Comparison of ENCODE assay signal across 1 cellular context in genomic region chr15:40850576-40851112, GRCh38.
TF ChIP-seq lines count a peak whose summit lies in the region.

No MANE protein-coding gene starts in this region.

TF ChIP-seq in HepG2, 621 proteins besides CTCF, POLR2A, EP300 and RAD21 (continued from another document and continues in another):
- TF ChIP-seq ARID4A (CRISPR knock-in tag; IDR thresholded peaks at IDR 0.05; ENCODE audit: borderline replicate concordance) (peak; percentile 39; the same call in 1 of the 2 replicates), PRDM15 (CRISPR knock-in tag; IDR thresholded peaks at IDR 0.05) (no peak), ZNF557 (CRISPR knock-in tag; IDR thresholded peaks at IDR 0.05) (no peak), HNF4G (IDR thresholded peaks at IDR 0.05; ENCODE audit: borderline replicate concordance, low read depth, low read length) (peak; percentile 53; the same call in 1 of the 2 replicates), HNF4G (CRISPR knock-in tag; IDR thresholded peaks at IDR 0.05; ENCODE audit: borderline replicate concordance, low read depth) (no peak), SALL1 (CRISPR knock-in tag; IDR thresholded peaks at IDR 0.05) (peak; percentile 40; the same call in 1 of the 2 replicates), ZNF407 (CRISPR knock-in tag; IDR thresholded peaks at IDR 0.05; ENCODE audit: not compliant biosample characterization) (no peak), TFAP4 (IDR thresholded peaks at IDR 0.05; ENCODE audit: borderline replicate concordance, low read depth) (peak; percentile 28; the same call in 1 of the 2 replicates), MAFF (IDR thresholded peaks at IDR 0.05; ENCODE audit: low read depth, low read length) (no peak), ZSCAN30 (CRISPR knock-in tag; IDR thresholded peaks at IDR 0.05) (no peak), KAT8 (CRISPR knock-in tag; IDR thresholded peaks at IDR 0.05) (0 out of 2 replicates have a peak, but pooled peaks have one; percentile 17), ZNF3 (CRISPR knock-in tag; IDR thresholded peaks at IDR 0.05) (no peak), SP5 (CRISPR knock-in tag; IDR thresholded peaks at IDR 0.05; ENCODE audit: borderline replicate concordance, low read depth) (0 out of 2 replicates have a peak, but pooled peaks have one; percentile 26), ZBTB42 (CRISPR knock-in tag; IDR thresholded peaks at IDR 0.05) (no peak), ZNF567 (CRISPR knock-in tag; IDR thresholded peaks at IDR 0.05; ENCODE audit: borderline replicate concordance) (no peak), RXRA (CRISPR knock-in tag; IDR thresholded peaks at IDR 0.05) (peak; percentile 59; the same call in 1 of the 2 replicates), ZBTB49 (CRISPR knock-in tag; IDR thresholded peaks at IDR 0.05; ENCODE audit: borderline replicate concordance) (no peak), DRAP1 (CRISPR knock-in tag; IDR thresholded peaks at IDR 0.05) (peak; percentile 39; the same call in 1 of the 2 replicates), MAZ (IDR thresholded peaks at IDR 0.05; ENCODE audit: borderline replicate concordance, low read depth, low read length) (no peak), MAZ (CRISPR knock-in tag; IDR thresholded peaks at IDR 0.05; ENCODE audit: low read depth) (0 out of 2 replicates have a peak, but pooled peaks have one; percentile 26), HNF4A (CRISPR knock-in tag; IDR thresholded peaks at IDR 0.05) (peak; percentile 77), PHF5A (CRISPR knock-in tag; IDR thresholded peaks at IDR 0.05; ENCODE audit: low read depth, unreplicated experiment) (no peak), RFX5 (IDR thresholded peaks at IDR 0.05; ENCODE audit: low read depth, low read length) (no peak), RXRB (CRISPR knock-in tag; IDR thresholded peaks at IDR 0.05; ENCODE audit: borderline replicate concordance) (peak; percentile 47; the same call in 1 of the 2 replicates), HDAC1 (CRISPR knock-in tag; IDR thresholded peaks at IDR 0.05) (no peak), CBFB (CRISPR knock-in tag; IDR thresholded peaks at IDR 0.05) (no peak), IKZF5 (CRISPR knock-in tag; IDR thresholded peaks at IDR 0.05) (no peak), ZGPAT (CRISPR knock-in tag; IDR thresholded peaks at IDR 0.05) (0 out of 2 replicates have a peak, but pooled peaks have one; percentile 14), FOXK2 (IDR thresholded peaks at IDR 0.05) (no peak), HIVEP1 (CRISPR knock-in tag; IDR thresholded peaks at IDR 0.05) (0 out of 2 replicates have a peak, but pooled peaks have one; percentile 27), ZNF615 (CRISPR knock-in tag; IDR thresholded peaks at IDR 0.05; ENCODE audit: borderline replicate concordance) (no peak), GFI1 (CRISPR knock-in tag; IDR thresholded peaks at IDR 0.05; ENCODE audit: borderline replicate concordance) (no peak)
